ENCODE assay signal across 24 cellular contexts in genomic region chr15:36426696-36427095, GRCh38.
"Had no signal": no experiment of that assay in that cellular context is flagged by ENCODE, and none has a peak within 500 bp of the region (broad histone marks: within the 10 kb centered on the region; RNA-seq: fewer than 3 reads in every experiment).

No MANE protein-coding gene starts in this region.

- H3K4me3 ChIP-seq: esophagus squamous epithelium, lung, tibial artery had no signal

- DNase-seq: activated CD4-positive, alpha-beta T cell treated with anti-CD3 and anti-CD28 coated beads, Interleukin-2, amount 10 ng/mL, durations not matched to agents 7 days and 5 days; activated CD8-positive, alpha-beta T cell treated with anti-CD3 and anti-CD28 coated beads, Interleukin-2, amount 10 ng/mL, durations not matched to agents 7 days and 5 days; activated naive CD4-positive, alpha-beta T cell treated with Interleukin-2 at 50 U/mL for 16 hours; activated naive CD8-positive, alpha-beta T cell treated with anti-CD3 and anti-CD28 coated beads, Interleukin-2, amount 10 ng/mL, durations not matched to agents 7 days and 5 days; activated T-cell treated with anti-CD3 and anti-CD28 coated beads, Interleukin-2, amount 50 U/mL, for 24 hours; caudate nucleus; effector memory CD8-positive, alpha-beta T cell; esophagus squamous epithelium; foreskin melanocyte; glutamatergic neuron; kidney; nephron progenitor cell; occipital lobe; retina; stimulated activated CD4-positive, alpha-beta T cell treated with anti-CD3 and anti-CD28 coated beads, Interleukin-2, amount 100 ng/mL, for 24 hours; stimulated activated naive CD8-positive, alpha-beta T cell treated with anti-CD3 and anti-CD28 coated beads, Interleukin-15, Interleukin-2, amounts not matched to agents 100 U/mL and 50 U/mL, for 24 hours; substantia nigra; T1000; tibial artery had no signal

- H3K27ac ChIP-seq: esophagus squamous epithelium, tibial artery had no signal

- H3K9me3 Mint-ChIP-seq: activated T-helper 2 cell treated with anti-CD3 and anti-CD28 coated beads, Interferon-gamma antibody, Interleukin-2, Interleukin-4, amounts not matched to agents 10 μg/mL and 5 μg/mL and 100 μg/mL, durations not matched to agents 14 hours and 24 hours and 36 hours had no signal

- H3K4me1 ChIP-seq: esophagus squamous epithelium, tibial artery had no signal

- H3K9me3 ChIP-seq: esophagus squamous epithelium had no signal

- H3K4me1 Mint-ChIP-seq: activated CD4-positive, alpha-beta T cell treated with anti-CD3 and anti-CD28 coated beads, Interleukin-2, amount 10 ng/mL, durations not matched to agents 7 days and 5 days; activated naive CD8-positive, alpha-beta T cell treated with anti-CD3 and anti-CD28 coated beads, Interleukin-2, amount 10 ng/mL, durations not matched to agents 7 days and 5 days; brain; nephron progenitor cell had no signal

- FAIRE-seq: kidney had no signal

- H3K27me3 ChIP-seq: esophagus squamous epithelium, tibial artery had no signal

- H3K27ac Mint-ChIP-seq: activated CD4-positive, alpha-beta T cell treated with anti-CD3 and anti-CD28 coated beads, Interleukin-2, amount 10 ng/mL, durations not matched to agents 7 days and 5 days; activated CD8-positive, alpha-beta T cell treated with anti-CD3 and anti-CD28 coated beads, Interleukin-2, amount 10 ng/mL, durations not matched to agents 7 days and 5 days; activated naive CD8-positive, alpha-beta T cell treated with anti-CD3 and anti-CD28 coated beads, Interleukin-2, amount 10 ng/mL, durations not matched to agents 7 days and 5 days; activated T-cell treated with anti-CD3 and anti-CD28 coated beads, Interleukin-2, amount 50 U/mL, for 24 hours; activated T-helper 2 cell treated with anti-CD3 and anti-CD28 coated beads, Interferon-gamma antibody, Interleukin-2, Interleukin-4, amounts not matched to agents 10 μg/mL and 5 μg/mL and 100 μg/mL, durations not matched to agents 14 hours and 24 hours and 36 hours; brain; effector memory CD8-positive, alpha-beta T cell; mesothelial cell of epicardium; nephron progenitor cell had no signal

- ATAC-seq: activated CD8-positive, alpha-beta T cell treated with anti-CD3 and anti-CD28 coated beads, Interleukin-2, amount 10 ng/mL, durations not matched to agents 7 days and 5 days; effector memory CD8-positive, alpha-beta T cell; left lobe of liver; stimulated activated naive CD8-positive, alpha-beta T cell treated with anti-CD3 and anti-CD28 coated beads, Interleukin-15, Interleukin-2, amounts not matched to agents 100 U/mL and 50 U/mL, for 24 hours had no signal

- H3K36me3 Mint-ChIP-seq: activated naive CD8-positive, alpha-beta T cell treated with anti-CD3 and anti-CD28 coated beads, Interleukin-2, amount 10 ng/mL, durations not matched to agents 7 days and 5 days; brain had no signal

- H3K36me3 ChIP-seq: esophagus squamous epithelium, tibial artery had no signal

- H3K4me3 Mint-ChIP-seq: activated CD4-positive, alpha-beta T cell treated with anti-CD3 and anti-CD28 coated beads, Interleukin-2, amount 10 ng/mL, durations not matched to agents 7 days and 5 days; activated CD8-positive, alpha-beta T cell treated with anti-CD3 and anti-CD28 coated beads, Interleukin-2, amount 10 ng/mL, durations not matched to agents 7 days and 5 days; activated naive CD8-positive, alpha-beta T cell treated with anti-CD3 and anti-CD28 coated beads, Interleukin-2, amount 10 ng/mL, durations not matched to agents 7 days and 5 days; activated T-cell treated with anti-CD3 and anti-CD28 coated beads, Interleukin-2, amount 50 U/mL, for 24 hours; brain; effector memory CD8-positive, alpha-beta T cell; mesothelial cell of epicardium; nephron progenitor cell had no signal

- H3K27me3 Mint-ChIP-seq: activated CD4-positive, alpha-beta T cell treated with anti-CD3 and anti-CD28 coated beads, Interleukin-2, amount 10 ng/mL, durations not matched to agents 7 days and 5 days; activated naive CD8-positive, alpha-beta T cell treated with anti-CD3 and anti-CD28 coated beads, Interleukin-2, amount 10 ng/mL, durations not matched to agents 7 days and 5 days; activated T-cell treated with anti-CD3 and anti-CD28 coated beads, Interleukin-2, amount 50 U/mL, for 24 hours; brain; effector memory CD8-positive, alpha-beta T cell had no signal
